ENCODE assay signal across 1 cellular context in the genomic region with DNA sequence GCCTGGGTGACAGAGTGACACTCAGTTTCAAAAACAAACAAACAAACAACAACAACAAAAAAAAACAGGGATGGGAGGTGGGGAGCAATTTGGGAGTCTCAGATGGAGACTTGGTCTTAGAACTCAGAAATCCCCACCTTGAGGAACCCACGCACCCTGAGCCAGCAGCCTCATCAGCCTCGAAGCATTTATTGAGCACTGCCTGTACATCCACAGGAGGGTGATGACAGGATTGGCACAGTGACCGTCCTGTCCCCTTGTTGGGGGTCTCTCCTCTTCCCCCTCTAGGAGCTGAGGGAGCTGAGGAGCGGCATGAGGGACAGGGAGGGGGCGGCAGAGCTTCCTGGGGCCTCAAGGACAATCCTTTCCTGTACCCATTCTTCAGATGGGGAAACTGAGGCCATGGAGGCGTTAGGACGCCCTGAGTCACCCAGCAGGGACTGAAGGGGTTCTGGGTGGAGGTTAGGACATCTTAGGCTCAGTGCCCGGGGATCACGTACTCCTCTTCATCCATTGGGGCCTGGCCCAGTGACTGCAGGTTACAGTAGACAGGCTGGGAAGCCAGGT.
TF ChIP-seq lines count a peak whose summit lies in the region.

No MANE protein-coding gene starts in this region.

TF ChIP-seq in GM23338, 12 proteins besides CTCF, POLR2A, EP300 and RAD21 (continued from another document):
- TF ChIP-seq, protein P1, sequence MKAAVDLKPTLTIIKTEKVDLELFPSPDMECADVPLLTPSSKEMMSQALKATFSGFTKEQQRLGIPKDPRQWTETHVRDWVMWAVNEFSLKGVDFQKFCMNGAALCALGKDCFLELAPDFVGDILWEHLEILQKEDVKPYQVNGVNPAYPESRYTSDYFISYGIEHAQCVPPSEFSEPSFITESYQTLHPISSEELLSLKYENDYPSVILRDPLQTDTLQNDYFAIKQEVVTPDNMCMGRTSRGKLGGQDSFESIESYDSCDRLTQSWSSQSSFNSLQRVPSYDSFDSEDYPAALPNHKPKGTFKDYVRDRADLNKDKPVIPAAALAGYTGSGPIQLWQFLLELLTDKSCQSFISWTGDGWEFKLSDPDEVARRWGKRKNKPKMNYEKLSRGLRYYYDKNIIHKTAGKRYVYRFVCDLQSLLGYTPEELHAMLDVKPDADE (IDR thresholded peaks at IDR 0.05), result no peak
- no peak for TF ChIP-seq POLR2AphosphoS5 (IDR thresholded peaks at IDR 0.05; ENCODE audit: low read depth)
- no peak for TF ChIP-seq EZH2 (IDR thresholded peaks at IDR 0.05; ENCODE audit: low read depth, unreplicated experiment)
- TF ChIP-seq ZNF114 (CRISPR knock-in tag; IDR thresholded peaks at IDR 0.05), result no peak
